ENCODE assay signal across 1 cellular context in the genomic region with DNA sequence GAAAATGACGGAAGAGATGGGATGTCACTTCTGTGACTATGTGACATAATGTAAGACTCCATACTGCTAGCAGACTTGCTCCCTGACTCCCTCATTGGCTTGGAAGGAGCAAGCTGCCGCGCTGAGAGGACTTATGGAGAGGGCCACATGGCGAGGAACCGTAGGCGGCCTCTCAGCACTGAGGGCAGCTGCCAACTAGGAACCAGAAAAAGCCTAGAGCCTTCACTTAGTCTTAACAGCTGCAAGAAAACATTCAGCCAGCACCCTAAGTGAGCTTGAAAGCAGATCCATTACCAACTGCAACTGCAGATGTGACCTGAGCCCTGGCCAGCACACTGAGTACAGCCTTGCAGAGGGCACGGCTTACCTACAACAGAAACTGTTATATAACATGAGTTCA.
TF ChIP-seq lines count a peak whose summit lies in the region.

No MANE protein-coding gene starts in this region.

TF ChIP-seq in H1, 55 proteins besides CTCF, POLR2A, EP300 and RAD21:
- TF ChIP-seq CTBP2 (IDR thresholded peaks at IDR 0.05; ENCODE audit: borderline replicate concordance, insufficient read depth, insufficient read length, low read length): no peak
- TF ChIP-seq SAP30 (IDR thresholded peaks at IDR 0.05; ENCODE audit: insufficient read depth, insufficient replicate concordance, low read length): no peak
- no peak for TF ChIP-seq SP2 (IDR thresholded peaks at IDR 0.05; ENCODE audit: low read length)
- TF ChIP-seq CBX5 (IDR thresholded peaks at IDR 0.05; ENCODE audit: low read depth, low read length): no peak
- no peak for TF ChIP-seq NANOG (IDR thresholded peaks at IDR 0.05; ENCODE audit: insufficient read depth, low read depth, low read length, poor library complexity, severe bottlenecking)
- TF ChIP-seq NRF1 (IDR thresholded peaks at IDR 0.05; ENCODE audit: low read depth, low read length): no peak
- TF ChIP-seq, protein P1, sequence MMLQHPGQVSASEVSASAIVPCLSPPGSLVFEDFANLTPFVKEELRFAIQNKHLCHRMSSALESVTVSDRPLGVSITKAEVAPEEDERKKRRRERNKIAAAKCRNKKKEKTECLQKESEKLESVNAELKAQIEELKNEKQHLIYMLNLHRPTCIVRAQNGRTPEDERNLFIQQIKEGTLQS (IDR thresholded peaks at IDR 0.05; ENCODE audit: insufficient read depth, low read depth, low read length): no peak
- TF ChIP-seq HDAC2 (IDR thresholded peaks at IDR 0.05; ENCODE audit: borderline replicate concordance in 1 of 2, low read depth in 2 of 2, low read length in 2 of 2): no peak
- TF ChIP-seq BCL11A (IDR thresholded peaks at IDR 0.05; ENCODE audit: low read depth in 2 of 2, low read length in 2 of 2): no peak
